20 cellular contexts compared by ENCODE assay signal in the genomic region with DNA sequence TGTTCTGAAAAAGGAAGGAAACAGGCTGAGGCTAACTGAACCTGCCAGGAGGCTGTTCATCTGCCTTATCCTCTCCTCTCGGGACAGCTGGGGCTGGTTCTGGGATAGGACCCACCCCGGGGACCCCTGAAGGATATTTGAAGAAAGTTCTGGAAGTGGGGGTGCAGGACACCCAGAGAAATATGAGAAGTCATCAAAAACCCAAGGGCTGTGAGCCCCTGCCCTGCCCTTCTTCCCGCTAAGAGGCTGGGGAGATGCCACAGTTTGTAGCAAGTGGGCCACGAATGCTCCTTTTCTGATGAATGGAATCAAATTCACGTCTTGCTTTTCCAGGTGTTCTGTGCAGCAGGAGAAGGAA. TPM values are rescaled to one million over a fixed set of nuclear protein-coding genes. Genes with fewer than 3 reads are reported as not detected.
DNase-seq lines count a peak whose midpoint lies in the region; ATAC-seq, FAIRE-seq and TF ChIP-seq lines count a peak whose summit lies in the region.
"Had no signal": no experiment of that assay in that cellular context is flagged by ENCODE, and none has a peak within 500 bp of the region (broad histone marks: within the 10 kb centered on the region; RNA-seq: fewer than 3 reads in every experiment).

No MANE protein-coding gene starts in this region.

- H3K4me3 Mint-ChIP-seq in naive thymus-derived CD4-positive, alpha-beta T cell, result no peak overlapping the region
- H3K4me3 Mint-ChIP-seq: CD14-positive monocyte; CD8-positive, alpha-beta T cell had no signal

- peaks cover 0 to 5% (median 0%) of the 10 kb centered on the region in 5 donors for H3K27me3 Mint-ChIP-seq in naive thymus-derived CD4-positive, alpha-beta T cell

- no peak for TF ChIP-seq POLR2A in K562 (conservative IDR thresholded peaks at IDR 0.05)
- TF ChIP-seq POLR2A in HepG2 (IDR thresholded peaks at IDR 0.05; ENCODE audit: insufficient read depth in 1 of 2, low read depth in 2 of 2, low read length in 2 of 2), result no peak

- H3K79me2 ChIP-seq in K562 (ENCODE audit: control insufficient read depth, insufficient read depth, low read length) (no peaks in the 10 kb centered on the region), HepG2 (ENCODE audit: insufficient read depth, low read length) (no peaks in the 10 kb centered on the region)

- no peak overlapping the region for H3K4me3 ChIP-seq in K562
- no peak overlapping the region for H3K4me3 ChIP-seq in HepG2 (replicated peaks in 1 of 3; ENCODE audit: insufficient read depth in 1 of 3, low read depth in 2 of 3, low read length in 3 of 3)
- no peak overlapping the region for H3K4me3 ChIP-seq in naive thymus-derived CD4-positive, alpha-beta T cell (ENCODE audit: low read length)
- H3K4me3 ChIP-seq: HAP-1 had no signal

- TF ChIP-seq RAD21 in K562 (CRISPR knock-in tag; conservative IDR thresholded peaks at IDR 0.05 in 1 of 2, IDR thresholded peaks at IDR 0.05 in 1 of 2), result no peak
- TF ChIP-seq RAD21 in HepG2 (CRISPR knock-in tag; IDR thresholded peaks at IDR 0.05), result no peak

- no peak for ATAC-seq in K562
- no peak for ATAC-seq in HepG2
- ATAC-seq in naive thymus-derived CD4-positive, alpha-beta T cell, result no peak
- ATAC-seq: CD8-positive, alpha-beta T cell had no signal

- TF ChIP-seq EP300 in K562 (IDR thresholded peaks at IDR 0.05; ENCODE audit: low read length) (no peak), HepG2 (IDR thresholded peaks at IDR 0.05; ENCODE audit: low read depth in 2 of 2, low read length in 2 of 2) (no peak), HepG2 (CRISPR knock-in tag; IDR thresholded peaks at IDR 0.05; ENCODE audit: borderline replicate concordance) (no peak)

- intact Hi-C loops in K562 (cut with micrococcal nuclease) (no loop called here), HepG2 (cut with micrococcal nuclease; ENCODE audit: unreplicated experiment) (no loop called here), posterior vena cava (cut with DNase I) (no loop called here)
- intact Hi-C loops in naive thymus-derived CD4-positive, alpha-beta T cell (cut with micrococcal nuclease), result no loop called here

- WGBS in K562 (ENCODE audit: insufficient coverage, low coverage, missing lambda C conversion rate), result 58% methylated on average over 5 of the region's 5 CpGs
- WGBS in HepG2 (ENCODE audit: low lambda C conversion rate), result 68% methylated on average over 5 of the region's 5 CpGs

- H3K9me1 ChIP-seq in K562 (ENCODE audit: control insufficient read depth, insufficient read depth, low read length), result no peaks in the 10 kb centered on the region

- H3K4me1 ChIP-seq in K562 (replicated peaks in 1 of 2; ENCODE audit: control insufficient read depth in 2 of 2, insufficient read depth in 2 of 2, low read length in 2 of 2), result peaks cover 0 to 5% of the 10 kb centered on the region in 2 experiments; a peak in 2 of 5 replicates
- H3K4me1 ChIP-seq in HepG2 (ENCODE audit: insufficient read depth, low read length), result peaks cover 17% of the 10 kb centered on the region
- no peaks in the 10 kb centered on the region for H3K4me1 ChIP-seq in naive thymus-derived CD4-positive, alpha-beta T cell (ENCODE audit: control insufficient read depth in 2 of 2, insufficient read depth in 2 of 2, low read length in 2 of 2)
- H3K4me1 ChIP-seq: HAP-1 had no signal

- H4K20me1 ChIP-seq in K562 (replicated peaks; ENCODE audit: control insufficient read depth, insufficient read depth, low read length) (no peaks in the 10 kb centered on the region), HepG2 (ENCODE audit: insufficient read depth, low read length) (no peaks in the 10 kb centered on the region)

- in situ Hi-C loops in K562 (cut with MboI) (no loop called here), HepG2 (cut with HindIII; ENCODE audit: extremely low pct_ligation_motif_present, low pct_unique_long_range_greater_than_20kb) (no loop called here)

- H3K27me3 ChIP-seq in K562 (ENCODE audit: control insufficient read depth in 2 of 2, insufficient read depth in 2 of 2, low read length in 2 of 2) (no peaks in the 10 kb centered on the region; a peak in 1 of 5 replicates), HepG2 (ENCODE audit: control insufficient read depth in 1 of 2, insufficient read depth in 2 of 2, low read length in 2 of 2) (no peaks in the 10 kb centered on the region)
- no peaks in the 10 kb centered on the region for H3K27me3 ChIP-seq in naive thymus-derived CD4-positive, alpha-beta T cell (ENCODE audit: control insufficient read depth in 2 of 2, insufficient read depth in 2 of 2, low read length in 2 of 2)

- H3K36me3 ChIP-seq in K562 (ENCODE audit: control insufficient read depth, insufficient read depth, low read length) (peaks cover 10% of the 10 kb centered on the region; the same call in 1 of the 3 replicates), HepG2 (replicated peaks in 1 of 2; ENCODE audit: control insufficient read depth in 1 of 2, insufficient read depth in 2 of 2, low read length in 2 of 2) (peaks cover 4 to 9% of the 10 kb centered on the region in 2 experiments)
- peaks cover 0 to 2% (median 0%) of the 10 kb centered on the region in 3 experiments for H3K36me3 ChIP-seq in naive thymus-derived CD4-positive, alpha-beta T cell (ENCODE audit: control insufficient read depth in 2 of 3, insufficient read depth in 3 of 3, low read length in 3 of 3)

- POLR2A ChIA-PET in K562 (lab: Yijun Ruan, JAX) (interaction anchor here (1.4 kb wide), 1 partner anchor 9 kb away, joined by 5 read pairs; no protein-coding TSS in a partner anchor), HepG2 (lab: Yijun Ruan, JAX) (interaction anchor here (1.1 kb wide), 1 partner anchor 10 kb away, joined by 3 read pairs; no protein-coding TSS in a partner anchor)
- POLR2A ChIA-PET in naive thymus-derived CD4-positive, alpha-beta T cell (lab: Charles Lee), result no interaction called here

- no peaks in the 10 kb centered on the region for H3K4me1 Mint-ChIP-seq in naive thymus-derived CD4-positive, alpha-beta T cell
- H3K4me1 Mint-ChIP-seq: CD14-positive monocyte had no signal

- CTCF ChIA-PET in K562 (lab: Yijun Ruan, JAX; ENCODE audit: low intra/inter-chr PET ratio) (no interaction called here), HepG2 (lab: Yijun Ruan, JAX; ENCODE audit: low intra/inter-chr PET ratio, low total read pairs) (no interaction called here)
- CTCF ChIA-PET in naive thymus-derived CD4-positive, alpha-beta T cell (lab: Charles Lee), result no interaction called here

- H3K27ac ChIP-seq in K562 (ENCODE audit: extremely low read depth, low read depth, low read length) (no peak overlapping the region), HepG2 (ENCODE audit: extremely low read length, insufficient read depth, low read length) (no peak overlapping the region)
- H3K27ac ChIP-seq in naive thymus-derived CD4-positive, alpha-beta T cell (ENCODE audit: low read depth, low read length), result no peak overlapping the region
- H3K27ac ChIP-seq: 22Rv1 had no signal

- H2AFZ ChIP-seq in K562 (ENCODE audit: low read depth, low read length), result no peak overlapping the region
- no peak overlapping the region for H2AFZ ChIP-seq in HepG2 (ENCODE audit: low read length)

- no peaks in the 10 kb centered on the region for H3K9me3 Mint-ChIP-seq in naive thymus-derived CD4-positive, alpha-beta T cell
- H3K9me3 Mint-ChIP-seq: CD14-positive monocyte; CD8-positive, alpha-beta T cell had no signal

- peak overlapping the region in 1 of 9 donors; percentile 41 for H3K27ac Mint-ChIP-seq in naive thymus-derived CD4-positive, alpha-beta T cell
- H3K27ac Mint-ChIP-seq: CD8-positive, alpha-beta T cell had no signal

- TF ChIP-seq CTCF in K562 (IDR thresholded peaks at IDR 0.05 in 2 of 3, conservative IDR thresholded peaks at IDR 0.05 in 1 of 3; ENCODE audit: insufficient read depth in 2 of 3, low read depth in 1 of 3, low read length in 3 of 3), result no peak
- no peak for TF ChIP-seq CTCF in HepG2 (CRISPR knock-in tag; IDR thresholded peaks at IDR 0.05)

- FAIRE-seq in K562 (lab: Jason Lieb, UNC), result peak; percentile 40
- FAIRE-seq in HepG2 (lab: Jason Lieb, UNC), result no peak
- FAIRE-seq: D721Med, G401.6, GM12891, H1, HTR-8/SVneo had no signal

- BruUV-seq in K562 (replicated peaks; lab: Mats Ljungman, UMichigan) (no TSS peak), HepG2 (replicated peaks; lab: Mats Ljungman, UMichigan) (no TSS peak)

- H3K9me3 ChIP-seq in K562 (replicated peaks; ENCODE audit: control insufficient read depth, insufficient read depth, low read depth, low read length), result no peaks in the 10 kb centered on the region
- H3K9me3 ChIP-seq in HepG2 (ENCODE audit: low read length), result no peaks in the 10 kb centered on the region
- H3K9me3 ChIP-seq in naive thymus-derived CD4-positive, alpha-beta T cell (ENCODE audit: control insufficient read depth in 2 of 3, low read length in 3 of 3), result no peaks in the 10 kb centered on the region
- H3K9me3 ChIP-seq: HAP-1 had no signal

- peak; percentile 24 for DNase-seq in activated CD8-positive, alpha-beta memory T cell treated with anti-CD3 and anti-CD28 coated beads for 24 hours
- DNase-seq in activated CD8-positive, alpha-beta memory T cell treated with anti-CD3 and anti-CD28 coated beads, Interleukin-2, amount 50 U/mL, for 48 hours, result no peak
- no peak for DNase-seq in K562 (ENCODE audit: extremely low read depth in 1 of 4, low spot score in 3 of 4)
- DNase-seq in HepG2 (ENCODE audit: low spot score), result no peak
- peak; percentile 56 for DNase-seq in posterior vena cava (ENCODE audit: low spot score)
- DNase-seq in HuH-7.5 (ENCODE audit: low spot score), result no peak
- DNase-seq in naive thymus-derived CD4-positive, alpha-beta T cell, result no peak
- DNase-seq: COR-L47, DMS153, DMS79 treated with DMSO at 0.1 percent for 48 hours, EL had no signal

- H3K36me3 Mint-ChIP-seq in naive thymus-derived CD4-positive, alpha-beta T cell, result peaks cover 0 to 6% (median 0%) of the 10 kb centered on the region in 5 donors

- no peak overlapping the region for H3K9ac ChIP-seq in K562 (ENCODE audit: insufficient read depth in 1 of 2, low read depth in 2 of 2, low read length in 2 of 2)
- H3K9ac ChIP-seq in HepG2 (ENCODE audit: insufficient read depth, low read depth, low read length), result no peak overlapping the region

- H3K4me2 ChIP-seq in K562 (ENCODE audit: insufficient read depth, low read length) (no peak overlapping the region), HepG2 (ENCODE audit: low read depth, low read length) (peak overlapping the region; percentile 33)

RNA-seq across cellular contexts. Expression of gene TMEM242, which starts 37.9 kb away (rescaled TPM):
- total RNA-seq in K562 (2011; cell fraction: chromatin; rRNA removed; ENCODE audit: low replicate concordance), result 22.9 and 46.7 TPM in 2 replicates
- total RNA-seq in K562 (2011; cell fraction: nucleolus; rRNA removed), result 19.5 and 19.6 TPM in 2 replicates
- 38.3 and 79.8 TPM in 2 replicates for total RNA-seq in K562 (2011; cell fraction: nucleoplasm; rRNA removed)
- total RNA-seq in K562 (2014; rRNA removed) (10.1 and 16.3 TPM in 2 replicates), K562 (2014; rRNA removed; fragmentation: Illumina TruSeq; extraction: Trizol) (14.2 and 15.4 TPM in 2 replicates), K562 (2015; rRNA removed; fragmentation: Illumina TruSeq; extraction: Trizol) (9.0 and 9.5 TPM in 2 replicates), K562 (2021) (17.0 and 18.2 TPM in 2 replicates), HepG2 (2016; rRNA removed; fragmentation: Illumina TruSeq; extraction: Trizol) (6.4 and 11.1 TPM in 2 replicates), posterior vena cava (10 to 100 TPM; 11.8 to 12.6 TPM)
- polyA plus RNA-seq in K562 (2011; rRNA removed) (13.1 and 16.5 TPM in 2 replicates), K562 (2014; fragmentation: Illumina TruSeq; extraction: Trizol) (10.7 and 11.4 TPM in 2 replicates), K562 (2014; fragmentation: Nextera tagmentation; extraction: Ambion mirVana) (10 to 100 TPM; 24.3 to 35.3 TPM), K562 (2014; rRNA removed) (20.9 and 23.8 TPM in 2 replicates), HepG2 (2011; rRNA removed) (5.6 and 5.7 TPM in 2 replicates)
- 3.9 and 6.4 TPM in 2 replicates for polyA plus RNA-seq in K562 (2011; cell fraction: cytosol; rRNA removed)
- polyA plus RNA-seq in K562 (2011; cell fraction: nucleus; rRNA removed), result 5.9 and 7.9 TPM in 2 replicates
- 10.4 and 13.3 TPM in 2 replicates for polyA plus RNA-seq in K562 (2012)
- 6.4 and 7.7 TPM in 2 replicates for polyA minus RNA-seq in K562 (2011; rRNA and poly(A)+ RNA removed)
- 1.6 and 2.5 TPM in 2 replicates for polyA minus RNA-seq in K562 (2011; cell fraction: cytosol; rRNA and poly(A)+ RNA removed)
- polyA minus RNA-seq in K562 (2011; cell fraction: nucleus; rRNA and poly(A)+ RNA removed), result 7.5 and 10.7 TPM in 2 replicates
- total RNA-seq in HepG2 (2016; cell fraction: cytosol; rRNA removed; fragmentation: Illumina TruSeq; extraction: Trizol; ENCODE audit: low read depth), result 0.91 and 1.3 TPM in 2 replicates
- 5.9 and 10.4 TPM in 2 replicates for total RNA-seq in HepG2 (2016; cell fraction: insoluble cytoplasmic fraction; rRNA removed; fragmentation: Illumina TruSeq; extraction: Trizol)
- total RNA-seq in HepG2 (2016; cell fraction: membrane; rRNA removed; fragmentation: Illumina TruSeq; extraction: Trizol), result 3.0 and 3.2 TPM in 2 replicates
- total RNA-seq in HepG2 (2016; cell fraction: nucleus; rRNA removed; fragmentation: Illumina TruSeq; extraction: Trizol), result 14.8 and 18.0 TPM in 2 replicates
- 2.8 and 4.4 TPM in 2 replicates for polyA plus RNA-seq in HepG2 (2011; cell fraction: cytosol; rRNA removed)
- polyA plus RNA-seq in HepG2 (2011; cell fraction: nucleus; rRNA removed), result 5.2 and 5.7 TPM in 2 replicates
- polyA plus RNA-seq in HepG2 (2012), result 8.0 and 9.3 TPM in 2 replicates
- 1.8 TPM in 2 replicates for polyA plus RNA-seq in HepG2 (2016; cell fraction: cytosol; fragmentation: Illumina TruSeq; extraction: Trizol; ENCODE audit: low read depth)
- polyA plus RNA-seq in HepG2 (2016; cell fraction: insoluble cytoplasmic fraction; fragmentation: Illumina TruSeq; extraction: Trizol; ENCODE audit: low read depth), result 5.5 and 5.8 TPM in 2 replicates
- 2.5 and 2.6 TPM in 2 replicates for polyA plus RNA-seq in HepG2 (2016; cell fraction: membrane; fragmentation: Illumina TruSeq; extraction: Trizol; ENCODE audit: low read depth)
- 12.7 and 12.8 TPM in 2 replicates for polyA plus RNA-seq in HepG2 (2016; cell fraction: nucleus; fragmentation: Illumina TruSeq; extraction: Trizol; ENCODE audit: insufficient read depth, low read depth)
- polyA minus RNA-seq in HepG2 (2011; rRNA and poly(A)+ RNA removed; ENCODE audit: low replicate concordance), result 2.1 and 2.2 TPM in 2 replicates
- 1.1 TPM in 2 replicates for polyA minus RNA-seq in HepG2 (2011; cell fraction: cytosol; rRNA and poly(A)+ RNA removed)
- 21.8 and 23.6 TPM in 2 replicates for polyA minus RNA-seq in HepG2 (2011; cell fraction: nucleus; rRNA and poly(A)+ RNA removed)
- 10 to 100 TPM; 11.6 to 15.6 (median 13.2) TPM for total RNA-seq in naive thymus-derived CD4-positive, alpha-beta T cell
- polyA plus RNA-seq in naive thymus-derived CD4-positive, alpha-beta T cell, result 10 to 100 TPM in 1 of 2 donors, 1 to 10 TPM in 1; 6.6 to 12.8 TPM

Comparison
In these comparisons a context has a peak if more than half of its experiments do, and no peak if none do; other contexts are left out.
1. DNase-seq: peak in activated CD8-positive, alpha-beta memory T cell treated with anti-CD3 and anti-CD28 coated beads for 24 hours (single experiment) and posterior vena cava (single experiment); none in activated CD8-positive, alpha-beta memory T cell treated with anti-CD3 and anti-CD28 coated beads, Interleukin-2, amount 50 U/mL, for 48 hours (single experiment), K562 (0 of 4), HepG2 (single experiment), HuH-7.5 (single experiment) and naive thymus-derived CD4-positive, alpha-beta T cell (0 of 9).